Comparison of ENCODE assay signal across 18 cellular contexts in genomic region chr2:15415748-15416147, GRCh38.
DNase-seq lines count a peak whose midpoint lies in the region; ATAC-seq, FAIRE-seq and TF ChIP-seq lines count a peak whose summit lies in the region.
"Had no signal": no experiment of that assay in that cellular context is flagged by ENCODE, and none has a peak within 500 bp of the region (broad histone marks: within the 10 kb centered on the region; RNA-seq: fewer than 3 reads in every experiment).

No MANE protein-coding gene starts in this region.

- H3K36me3 ChIP-seq in bronchial epithelial cell (ENCODE audit: control insufficient read depth, insufficient read depth, low read length) (no peaks in the 10 kb centered on the region), tibial artery (peaks cover 21 to 54% (median 43%) of the 10 kb centered on the region in 3 donors)

- no peaks in the 10 kb centered on the region for H3K27me3 ChIP-seq in bronchial epithelial cell (ENCODE audit: control insufficient read depth, insufficient read depth, low read length)
- no peaks in the 10 kb centered on the region for H3K27me3 ChIP-seq in tibial artery

- peak overlapping the region; percentile 14 for H3K27ac Mint-ChIP-seq in activated T-cell treated with anti-CD3 and anti-CD28 coated beads, Interleukin-2, amount 50 U/mL, for 72 hours
- H3K27ac Mint-ChIP-seq in nephron progenitor cell, result peak overlapping the region; percentile 44
- no peak overlapping the region for H3K27ac Mint-ChIP-seq in HFFc6
- H3K27ac Mint-ChIP-seq: CD4-positive, alpha-beta memory T cell had no signal

- H3K4me1 ChIP-seq in tibial artery, result no peaks in the 10 kb centered on the region
- H3K4me1 ChIP-seq: Caco-2 had no signal

- no peak overlapping the region for H3K4me3 ChIP-seq in bronchial epithelial cell (ENCODE audit: low read depth, low read length)
- H3K4me3 ChIP-seq in tibial artery, result no peak overlapping the region
- H3K4me3 ChIP-seq: GM23248 had no signal

- DNase-seq in activated T-cell treated with anti-CD3 and anti-CD28 coated beads, Interleukin-2, amount 50 U/mL, for 72 hours, result no peak
- DNase-seq in activated T-cell treated with anti-CD3 and anti-CD28 coated beads, Interleukin-2, amount 50 U/mL, for 4 hours, result no peak
- peak; percentile 4 for DNase-seq in bronchial epithelial cell (ENCODE audit: low read depth)
- DNase-seq in nephron progenitor cell, result no peak
- DNase-seq in urothelium cell line (ENCODE audit: low spot score), result no peak
- no peak for DNase-seq in tibial artery
- no peak for DNase-seq in HFFc6
- DNase-seq in frontal cortex (ENCODE audit: low spot score in 2 of 2), result no peak
- DNase-seq: C1 segment of cervical spinal cord; Caco-2; CD4-positive, alpha-beta memory T cell; DMS153; DND-41; GM23248; H7; HCEC 1CT had no signal

- TF ChIP-seq CTCF in bronchial epithelial cell (IDR thresholded peaks at IDR 0.05; ENCODE audit: insufficient read depth, low read length, severe bottlenecking), result no peak
- no peak for TF ChIP-seq CTCF in nephron progenitor cell (IDR thresholded peaks at IDR 0.05)
- no peak for TF ChIP-seq CTCF in tibial artery (IDR thresholded peaks at IDR 0.05)
- no peak for TF ChIP-seq CTCF in HFFc6 (IDR thresholded peaks at IDR 0.05)

- peaks cover 4 to 8% of the 10 kb centered on the region in 2 donors for H3K36me3 Mint-ChIP-seq in activated T-cell treated with anti-CD3 and anti-CD28 coated beads, Interleukin-2, amount 50 U/mL, for 72 hours (ENCODE audit: insufficient read depth in 2 of 2)
- H3K36me3 Mint-ChIP-seq in activated T-cell treated with anti-CD3 and anti-CD28 coated beads, Interleukin-2, amount 50 U/mL, for 4 hours (ENCODE audit: insufficient read depth), result peaks cover 59% of the 10 kb centered on the region
- peaks cover 53% of the 10 kb centered on the region for H3K36me3 Mint-ChIP-seq in nephron progenitor cell (ENCODE audit: low read depth)
- peaks cover 18% of the 10 kb centered on the region for H3K36me3 Mint-ChIP-seq in HFFc6 (ENCODE audit: low read depth)

- no peak overlapping the region for H3K4me3 Mint-ChIP-seq in activated T-cell treated with anti-CD3 and anti-CD28 coated beads, Interleukin-2, amount 50 U/mL, for 72 hours
- no peak overlapping the region for H3K4me3 Mint-ChIP-seq in activated T-cell treated with anti-CD3 and anti-CD28 coated beads, Interleukin-2, amount 50 U/mL, for 4 hours
- no peak overlapping the region for H3K4me3 Mint-ChIP-seq in nephron progenitor cell
- H3K4me3 Mint-ChIP-seq in HFFc6, result no peak overlapping the region
- H3K4me3 Mint-ChIP-seq: CD4-positive, alpha-beta memory T cell had no signal

- no peaks in the 10 kb centered on the region for H3K4me1 Mint-ChIP-seq in activated T-cell treated with anti-CD3 and anti-CD28 coated beads, Interleukin-2, amount 50 U/mL, for 72 hours (ENCODE audit: low read depth)
- H3K4me1 Mint-ChIP-seq in activated T-cell treated with anti-CD3 and anti-CD28 coated beads, Interleukin-2, amount 50 U/mL, for 4 hours (ENCODE audit: low read depth), result no peaks in the 10 kb centered on the region
- H3K4me1 Mint-ChIP-seq in nephron progenitor cell (peaks cover 25% of the 10 kb centered on the region), HFFc6 (ENCODE audit: low read depth) (peaks cover 9% of the 10 kb centered on the region; the same call in 1 of the 2 replicates)

- H3K9me3 ChIP-seq in tibial artery, result no peaks in the 10 kb centered on the region
- H3K9me3 ChIP-seq: Caco-2 had no signal

- no peaks in the 10 kb centered on the region for H3K9me3 Mint-ChIP-seq in activated T-cell treated with anti-CD3 and anti-CD28 coated beads, Interleukin-2, amount 50 U/mL, for 72 hours
- no peaks in the 10 kb centered on the region for H3K9me3 Mint-ChIP-seq in activated T-cell treated with anti-CD3 and anti-CD28 coated beads, Interleukin-2, amount 50 U/mL, for 4 hours
- H3K9me3 Mint-ChIP-seq in nephron progenitor cell (no peaks in the 10 kb centered on the region), HFFc6 (no peaks in the 10 kb centered on the region)
- H3K9me3 Mint-ChIP-seq: CD4-positive, alpha-beta memory T cell had no signal

- FAIRE-seq in bronchial epithelial cell (lab: Jason Lieb, UNC), result no peak
- peak; percentile 80 for FAIRE-seq in urothelium cell line (lab: Jason Lieb, UNC)
- no peak for FAIRE-seq in frontal cortex (lab: Jason Lieb, UNC)
- FAIRE-seq: GM19239, H1 had no signal

- intact Hi-C loops in tibial artery (cut with DNase I; ENCODE audit: low total_unique reads), result no loop called here

- no peak overlapping the region for H3K27ac ChIP-seq in tibial artery
- H3K27ac ChIP-seq: GM23248 had no signal

- no peaks in the 10 kb centered on the region for H3K27me3 Mint-ChIP-seq in activated T-cell treated with anti-CD3 and anti-CD28 coated beads, Interleukin-2, amount 50 U/mL, for 72 hours (ENCODE audit: low read depth)
- H3K27me3 Mint-ChIP-seq in activated T-cell treated with anti-CD3 and anti-CD28 coated beads, Interleukin-2, amount 50 U/mL, for 4 hours (ENCODE audit: low read depth), result no peaks in the 10 kb centered on the region
- H3K27me3 Mint-ChIP-seq in nephron progenitor cell (ENCODE audit: low read depth, poor library complexity) (no peaks in the 10 kb centered on the region), HFFc6 (ENCODE audit: insufficient read depth) (no peaks in the 10 kb centered on the region; the same call in 1 of the 2 replicates)
- H3K27me3 Mint-ChIP-seq: CD4-positive, alpha-beta memory T cell had no signal

- ATAC-seq in activated T-cell treated with anti-CD3 and anti-CD28 coated beads, Interleukin-2, amount 50 U/mL, for 72 hours (replicated peaks in 1 of 2), result peak in 1 of 2 donors; percentile 66
- no peak for ATAC-seq in activated T-cell treated with anti-CD3 and anti-CD28 coated beads, Interleukin-2, amount 50 U/mL, for 4 hours
